8 cellular contexts compared by ENCODE assay signal in the genomic region with DNA sequence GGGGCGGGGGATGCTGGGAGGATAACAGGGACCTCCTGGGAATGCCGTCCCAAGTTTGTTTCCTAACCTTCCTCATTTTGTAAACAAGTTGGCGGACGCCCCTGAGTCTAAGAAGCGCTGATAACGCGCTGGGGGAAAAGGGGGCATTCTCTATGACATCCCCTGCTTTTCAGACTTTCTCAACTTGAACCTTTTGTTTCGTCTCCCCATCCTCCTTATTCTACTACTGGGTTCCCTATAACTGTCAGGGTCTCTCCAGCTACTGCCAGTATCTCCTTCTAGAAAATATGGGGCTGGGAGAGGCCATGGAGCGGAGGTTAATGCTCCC.
A peak's percentile ranks its signal among the peaks of the same experiment; 100 is the strongest.
DNase-seq lines count a peak whose midpoint lies in the region; ATAC-seq and TF ChIP-seq lines count a peak whose summit lies in the region.

No MANE protein-coding gene starts in this region.

- no peaks in the 10 kb centered on the region for H3K9me3 ChIP-seq in SU-DHL-6 (ENCODE audit: insufficient read depth, low read length)

- H3K4me1 ChIP-seq in rectal smooth muscle tissue (ENCODE audit: control insufficient read depth, insufficient read depth, low read length) = peaks cover 2% of the 10 kb centered on the region

- ATAC-seq in GM19395 (IDR thresholded peaks at IDR 0.05; ENCODE audit: unreplicated experiment) (no peak), GM19397 (IDR thresholded peaks at IDR 0.05; ENCODE audit: unreplicated experiment) (no peak)

- H3K4me2 ChIP-seq in SU-DHL-6 (ENCODE audit: low read depth, low read length, poor library complexity, severe bottlenecking) = peak overlapping the region; percentile 71

- DNase-seq in GM06990 (ENCODE audit: extremely low read depth, insufficient read length) = no peak
- no peak for DNase-seq in fibroblast of mammary gland (ENCODE audit: low read depth)
- DNase-seq in NCI-H774 (lab: John Stamatoyannopoulos, UW) = no peak
- DNase-seq in iPS-NIHi7 (ENCODE audit: extremely low spot score) = no peak

- no peaks in the 10 kb centered on the region; the same call in 1 of the 2 replicates for H3K27me3 ChIP-seq in GM06990 (replicated peaks; ENCODE audit: control insufficient read depth, insufficient read depth, low read length)
- no peaks in the 10 kb centered on the region for H3K27me3 ChIP-seq in SU-DHL-6 (ENCODE audit: low read length)
- H3K27me3 ChIP-seq in rectal smooth muscle tissue (ENCODE audit: control insufficient read depth, insufficient read depth, low read length) = no peaks in the 10 kb centered on the region

- peak overlapping the region; percentile 78 for H2AFZ ChIP-seq in SU-DHL-6 (ENCODE audit: low read depth, low read length, severe bottlenecking)

- peak overlapping the region; percentile 57 for H3K9ac ChIP-seq in SU-DHL-6 (ENCODE audit: low read length)
- H3K9ac ChIP-seq in rectal smooth muscle tissue (ENCODE audit: low read length) = no peak overlapping the region

- H3K79me2 ChIP-seq in SU-DHL-6 (ENCODE audit: insufficient read depth, low read length) = no peaks in the 10 kb centered on the region

- no peaks in the 10 kb centered on the region for H4K20me1 ChIP-seq in SU-DHL-6 (ENCODE audit: low read depth, low read length)

- H3F3A ChIP-seq in SU-DHL-6 (ENCODE audit: insufficient read depth) = no peaks in the 10 kb centered on the region

- no peak overlapping the region for H3K27ac ChIP-seq in SU-DHL-6 (ENCODE audit: low read depth, low read length)
- no peak overlapping the region for H3K27ac ChIP-seq in rectal smooth muscle tissue (ENCODE audit: low read depth, low read length)

- peak overlapping the region; percentile 60 for H3K4me3 ChIP-seq in GM06990 (replicated peaks; ENCODE audit: low read depth, low read length)
- peak overlapping the region; percentile 64 for H3K4me3 ChIP-seq in SU-DHL-6 (ENCODE audit: insufficient read depth, low read length, poor library complexity, severe bottlenecking)
- peak overlapping the region; percentile 48 for H3K4me3 ChIP-seq in fibroblast of mammary gland (ENCODE audit: control insufficient read depth, low read depth, low read length)
- H3K4me3 ChIP-seq in rectal smooth muscle tissue (ENCODE audit: low read length) = peak overlapping the region; percentile 72

- no peak for TF ChIP-seq CTCF in GM06990 (IDR thresholded peaks at IDR 0.05; ENCODE audit: insufficient read depth, low read length, poor library complexity, severe bottlenecking)
- TF ChIP-seq CTCF in SU-DHL-6 (IDR thresholded peaks at IDR 0.05; ENCODE audit: insufficient read depth, low read length, poor library complexity, severe bottlenecking) = no peak
- TF ChIP-seq CTCF in fibroblast of mammary gland (conservative IDR thresholded peaks at IDR 0.05; ENCODE audit: control insufficient read depth, insufficient read depth, low read depth, low read length) = no peak

- H3K9me2 ChIP-seq in SU-DHL-6 (replicated peaks; ENCODE audit: insufficient read depth, low read length) = no peaks in the 10 kb centered on the region

- H3K36me3 ChIP-seq in GM06990 (ENCODE audit: control insufficient read depth, insufficient read depth, low read length) (no peaks in the 10 kb centered on the region), SU-DHL-6 (ENCODE audit: low read length) (no peaks in the 10 kb centered on the region), rectal smooth muscle tissue (ENCODE audit: control insufficient read depth, insufficient read depth, low read length) (no peaks in the 10 kb centered on the region)
